Comparison of ENCODE assay signal across 9 cellular contexts in the genomic region with DNA sequence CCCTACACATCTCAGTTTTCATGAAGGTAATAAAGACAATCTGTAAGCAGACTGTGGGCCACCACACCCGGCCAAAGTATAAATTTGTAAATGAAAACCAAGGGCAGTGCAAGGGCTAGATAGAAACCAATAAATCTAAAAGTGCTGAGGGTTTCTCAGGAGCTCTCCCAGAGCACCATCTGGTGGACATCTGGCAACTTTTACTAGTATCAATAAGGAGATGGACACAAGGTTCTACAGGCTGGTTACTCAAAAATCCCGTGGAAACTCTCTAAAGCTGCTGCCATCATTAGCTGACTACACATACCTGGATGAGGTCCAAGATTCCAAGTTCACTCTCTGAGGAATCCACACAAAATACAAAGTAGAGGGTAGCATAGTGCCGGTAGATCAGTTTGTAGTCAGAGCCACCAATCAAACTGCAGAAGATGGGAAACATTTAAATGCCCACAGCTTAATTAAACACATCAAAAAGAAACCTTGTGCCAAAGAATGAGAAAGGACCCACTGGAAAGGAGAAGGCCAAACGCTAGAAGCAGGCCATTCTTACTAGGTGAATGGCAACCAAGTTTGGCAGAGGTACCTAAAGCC. TPM values are rescaled to one million over a fixed set of nuclear protein-coding genes. Genes with fewer than 3 reads are reported as not detected.
A peak's percentile ranks its signal among the peaks of the same experiment; 100 is the strongest.
DNase-seq lines count a peak whose midpoint lies in the region; ATAC-seq, FAIRE-seq and TF ChIP-seq lines count a peak whose summit lies in the region.
"Had no signal": no experiment of that assay in that cellular context is flagged by ENCODE, and none has a peak within 500 bp of the region (broad histone marks: within the 10 kb centered on the region; RNA-seq: fewer than 3 reads in every experiment).

No MANE protein-coding gene starts in this region.

- TF ChIP-seq POLR2A in A549 (IDR thresholded peaks at IDR 0.05; ENCODE audit: low read length), result no peak
- no peak for TF ChIP-seq POLR2A in gastroesophageal sphincter (IDR thresholded peaks at IDR 0.05)

- peaks cover 6 to 59% of the 10 kb centered on the region in 2 donors for H3K36me3 ChIP-seq in gastroesophageal sphincter

- CTCF ChIA-PET in A549 (lab: Yijun Ruan, JAX), result interaction anchor here (0.6 to 11.1 kb wide), 60 partner anchors 8 to 610 kb away, joined by 3 to 239 read pairs (median 4); a partner anchor contains a TSS
- CTCF ChIA-PET in GM10248 (lab: Yijun Ruan, JAX), result interaction anchor here (0.8 to 11.1 kb wide), 13 partner anchors 10 to 160 kb away, joined by 3 to 164 read pairs (median 5); no protein-coding TSS in a partner anchor

- no peaks in the 10 kb centered on the region for H3K9me3 ChIP-seq in A549
- no peaks in the 10 kb centered on the region for H3K9me3 ChIP-seq in gastroesophageal sphincter

- 42% methylated on average over 4 of the region's 4 CpGs for WGBS in A549 (ENCODE audit: missing lambda C conversion rate)
- WGBS in gastroesophageal sphincter (ENCODE audit: low coverage in 1 of 2), 2 donors, result 37 to 53% methylated on average over 4 of the region's 4 CpGs

- ATAC-seq in A549 (peak; percentile 90), gastroesophageal sphincter (no peak)
- no peak for ATAC-seq in activated CD4-positive, CD25-positive, alpha-beta regulatory T cell treated with anti-CD3 and anti-CD28 coated beads, Interleukin-2, amount 50 U/mL, for 24 hours

- FAIRE-seq in A549 (lab: Jason Lieb, UNC), result peak; percentile 67
- no peak for FAIRE-seq in RCC 7860 (lab: Jason Lieb, UNC)

- no peak overlapping the region for H3K4me2 ChIP-seq in A549

- H3K4me3 ChIP-seq in A549, result no peak overlapping the region
- H3K4me3 ChIP-seq in fibroblast of pulmonary artery (replicated peaks; ENCODE audit: low read depth, low read length), result no peak overlapping the region
- H3K4me3 ChIP-seq in gastroesophageal sphincter, result no peak overlapping the region

- H3K4me1 ChIP-seq in A549 (peaks cover 14% of the 10 kb centered on the region; the same call in 2 of the 3 replicates), gastroesophageal sphincter (peaks cover 0 to 28% (median 4%) of the 10 kb centered on the region in 3 donors)

- TF ChIP-seq EP300 in A549 (IDR thresholded peaks at IDR 0.05) (no peak), gastroesophageal sphincter (IDR thresholded peaks at IDR 0.05) (no peak)

- DNase-seq in A549 (ENCODE audit: low read depth in 1 of 2, low spot score in 1 of 2), result peak; percentile 44 to 69
- DNase-seq in RCC 7860 (ENCODE audit: low spot score), result peak; percentile 41
- DNase-seq in fibroblast of pulmonary artery (ENCODE audit: low read depth), result peak; percentile 78
- no peak for DNase-seq in GM10248 (ENCODE audit: extremely low spot score)
- no peak for DNase-seq in NCI-H1092 (lab: John Stamatoyannopoulos, UW)
- DNase-seq: activated CD4-positive, alpha-beta T cell treated with anti-CD3 and anti-CD28 coated beads, Interleukin-2, amount 10 ng/mL, durations not matched to agents 7 days and 5 days had no signal

- POLR2A ChIA-PET in A549 (lab: Yijun Ruan, JAX), result interaction anchor here (1.0 kb wide), 1 partner anchor 127 kb away, joined by 3 read pairs; no protein-coding TSS in a partner anchor
- POLR2A ChIA-PET in GM10248 (lab: Yijun Ruan, JAX), result no interaction called here

- TF ChIP-seq CTCF in A549 (IDR thresholded peaks at IDR 0.05) (peak; percentile 79), GM12874 (IDR thresholded peaks at IDR 0.05; ENCODE audit: insufficient read depth, low read depth, low read length) (peak; percentile 20; the same call in 1 of the 2 replicates), fibroblast of pulmonary artery (IDR thresholded peaks at IDR 0.05; ENCODE audit: low read length, missing control alignments) (peak; percentile 58), gastroesophageal sphincter (IDR thresholded peaks at IDR 0.05) (no peak), GM10248 (IDR thresholded peaks at IDR 0.05; ENCODE audit: control extremely low read depth, extremely low read depth, low read depth, missing control alignments) (no peak)

- H3K27ac ChIP-seq in A549 (no peak overlapping the region), gastroesophageal sphincter (no peak overlapping the region)

- H3K27me3 ChIP-seq in gastroesophageal sphincter, result no peaks in the 10 kb centered on the region

- TF ChIP-seq RAD21 in A549 (conservative IDR thresholded peaks at IDR 0.05 in 1 of 2, IDR thresholded peaks at IDR 0.05 in 1 of 2), result peak; percentile 76 to 84

TF ChIP-seq in A549, 52 proteins besides CTCF, POLR2A, EP300 and RAD21:
- no peak for TF ChIP-seq HOXA7 (CRISPR knock-in tag; IDR thresholded peaks at IDR 0.05)
- peak; percentile 79 for TF ChIP-seq SMC3 (IDR thresholded peaks at IDR 0.05)
- TF ChIP-seq JUNB (IDR thresholded peaks at IDR 0.05), result no peak
- no peak for TF ChIP-seq TFCP2L1 (CRISPR knock-in tag; IDR thresholded peaks at IDR 0.05)
- TF ChIP-seq BHLHE40 (IDR thresholded peaks at IDR 0.05; ENCODE audit: low read depth, low read length), result no peak
- TF ChIP-seq, protein P1, sequence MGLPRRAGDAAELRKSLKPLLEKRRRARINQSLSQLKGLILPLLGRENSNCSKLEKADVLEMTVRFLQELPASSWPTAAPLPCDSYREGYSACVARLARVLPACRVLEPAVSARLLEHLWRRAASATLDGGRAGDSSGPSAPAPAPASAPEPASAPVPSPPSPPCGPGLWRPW (IDR thresholded peaks at IDR 0.05), result no peak
TF ChIP-seq in A549: peak in this region for 1.

RNA-seq across cellular contexts. Expression of a gene that starts 5.5 kb away (rescaled TPM):
- polyA plus RNA-seq in A549 (2011; rRNA removed), result 56.7 and 85.9 TPM in 2 replicates
- polyA plus RNA-seq in A549 (2012; cell fraction: cytosol; rRNA removed), result 12.0 and 16.5 TPM in 2 replicates
- 10.1 and 13.5 TPM in 2 replicates for polyA plus RNA-seq in A549 (2012; cell fraction: nucleus; rRNA removed)
- 85.1 to 95.0 TPM (median 91.7 TPM) in 3 replicates for polyA plus RNA-seq in A549 (2017; fragmentation: RNase III; extraction: RNeasy Plus Mini Kit Qiagen cat#74134 plus additional on column Dnase treatment)
- 55.1 and 58.0 TPM in 2 replicates for polyA minus RNA-seq in A549 (2011; rRNA and poly(A)+ RNA removed)
- total RNA-seq in gastroesophageal sphincter, result 10 to 100 TPM; 38.9 to 60.2 (median 46.2) TPM

RNA-seq across cellular contexts. Expression of a gene that starts 24.4 kb away (rescaled TPM):
- polyA plus RNA-seq in A549 (2011; rRNA removed), result 19.4 and 20.3 TPM in 2 replicates
- 9.9 and 11.1 TPM in 2 replicates for polyA plus RNA-seq in A549 (2012; cell fraction: cytosol; rRNA removed)
- 8.2 and 13.3 TPM in 2 replicates for polyA plus RNA-seq in A549 (2012; cell fraction: nucleus; rRNA removed)
- polyA plus RNA-seq in A549 (2017; fragmentation: RNase III; extraction: RNeasy Plus Mini Kit Qiagen cat#74134 plus additional on column Dnase treatment), result 14.0 to 20.2 TPM (median 17.2 TPM) in 3 replicates
- polyA minus RNA-seq in A549 (2011; rRNA and poly(A)+ RNA removed), result 12.2 and 13.6 TPM in 2 replicates
- 10 to 100 TPM; 20.9 to 25.4 (median 24.3) TPM for total RNA-seq in gastroesophageal sphincter
- total RNA-seq: activated CD4-positive, alpha-beta T cell treated with anti-CD3 and anti-CD28 coated beads, Interleukin-2, amount 10 ng/mL, durations not matched to agents 7 days and 5 days had no signal

Comparison
In these comparisons a context has a peak if more than half of its experiments do, and no peak if none do; other contexts are left out.
1. ATAC-seq: peak in A549 (2 of 2); none in activated CD4-positive, CD25-positive, alpha-beta regulatory T cell treated with anti-CD3 and anti-CD28 coated beads, Interleukin-2, amount 50 U/mL, for 24 hours (0 of 2) and gastroesophageal sphincter (single experiment).
2. DNase-seq: peak in A549 (2 of 2), RCC 7860 (single experiment) and fibroblast of pulmonary artery (single experiment); none in GM10248 (single experiment) and NCI-H1092 (single experiment).
3. CTCF ChIP-seq: peak in A549 (single experiment), GM12874 (single experiment) and fibroblast of pulmonary artery (single experiment); none in gastroesophageal sphincter (0 of 4) and GM10248 (single experiment).